Comparison of ENCODE assay signal across 8 cellular contexts in genomic region chr6:34391023-34391485, GRCh38. TPM values are rescaled to one million over a fixed set of nuclear protein-coding genes. Genes with fewer than 3 reads are reported as not detected.
A peak's percentile ranks its signal among the peaks of the same experiment; 100 is the strongest.
DNase-seq lines count a peak whose midpoint lies in the region; ATAC-seq and TF ChIP-seq lines count a peak whose summit lies in the region.

No MANE protein-coding gene starts in this region.

- H3K4me3 Mint-ChIP-seq in CD8-positive, alpha-beta memory T cell, result no peak overlapping the region
- no peak overlapping the region for H3K4me3 Mint-ChIP-seq in activated CD4-positive, alpha-beta memory T cell treated with anti-CD3 and anti-CD28 coated beads, Interleukin-2, amount 10 ng/mL, durations not matched to agents 7 days and 5 days

- no peak for TF ChIP-seq CTCF in retinal pigment epithelial cell (conservative IDR thresholded peaks at IDR 0.05; ENCODE audit: low read depth, low read length)

- H3K36me3 Mint-ChIP-seq in CD8-positive, alpha-beta memory T cell, result peaks cover 0 to 5% (median 1%) of the 10 kb centered on the region in 3 donors
- H3K36me3 Mint-ChIP-seq in activated CD4-positive, alpha-beta memory T cell treated with anti-CD3 and anti-CD28 coated beads, Interleukin-2, amount 10 ng/mL, durations not matched to agents 7 days and 5 days (ENCODE audit: low read depth), result peaks cover 2% of the 10 kb centered on the region

- CTCF ChIA-PET in CD8-positive, alpha-beta memory T cell (lab: Charles Lee), result interaction anchor here (1.8 to 5.1 kb wide), 3 partner anchors 24 to 195 kb away, joined by 6 to 35 read pairs (median 9); partner anchors contain the start of gene SMIM29
- CTCF ChIA-PET in activated CD4-positive, alpha-beta memory T cell treated with anti-CD3 and anti-CD28 coated beads, Interleukin-2, amount 10 ng/mL, durations not matched to agents 7 days and 5 days (lab: Charles Lee), result interaction anchor here (0.6 to 5.6 kb wide), 3 partner anchors 141 to 227 kb away, joined by 4 to 35 read pairs (median 6); partner anchors contain the start of gene SMIM29

- H3K27ac Mint-ChIP-seq in CD8-positive, alpha-beta memory T cell, result no peak overlapping the region
- H3K27ac Mint-ChIP-seq in activated CD4-positive, alpha-beta memory T cell treated with anti-CD3 and anti-CD28 coated beads, Interleukin-2, amount 10 ng/mL, durations not matched to agents 7 days and 5 days, result no peak overlapping the region

- no peaks in the 10 kb centered on the region for H3K27me3 Mint-ChIP-seq in CD8-positive, alpha-beta memory T cell
- H3K27me3 Mint-ChIP-seq in activated CD4-positive, alpha-beta memory T cell treated with anti-CD3 and anti-CD28 coated beads, Interleukin-2, amount 10 ng/mL, durations not matched to agents 7 days and 5 days, result no peaks in the 10 kb centered on the region

- peak overlapping the region; percentile 79 for H3K27ac ChIP-seq in CD8-positive, alpha-beta memory T cell (ENCODE audit: low read depth, low read length)
- peak overlapping the region; percentile 83 for H3K27ac ChIP-seq in KOPT-K1 (ENCODE audit: low read depth, low read length, poor library complexity, severe bottlenecking)

- H3K36me3 ChIP-seq in CD8-positive, alpha-beta memory T cell (ENCODE audit: insufficient read depth, low read length), result no peaks in the 10 kb centered on the region
- H3K36me3 ChIP-seq in KOPT-K1 (ENCODE audit: insufficient read depth, low read length), result no peaks in the 10 kb centered on the region

- peaks cover 9% of the 10 kb centered on the region for H3K4me1 ChIP-seq in CD8-positive, alpha-beta memory T cell (ENCODE audit: insufficient read depth, low read length)

- no peaks in the 10 kb centered on the region for H3K9me3 ChIP-seq in CD8-positive, alpha-beta memory T cell (ENCODE audit: low read length)
- no peaks in the 10 kb centered on the region for H3K9me3 ChIP-seq in KOPT-K1 (ENCODE audit: insufficient read depth, low read length, poor library complexity, severe bottlenecking)

- no peaks in the 10 kb centered on the region for H3K9me3 Mint-ChIP-seq in CD8-positive, alpha-beta memory T cell
- H3K9me3 Mint-ChIP-seq in activated CD4-positive, alpha-beta memory T cell treated with anti-CD3 and anti-CD28 coated beads, Interleukin-2, amount 10 ng/mL, durations not matched to agents 7 days and 5 days, result no peaks in the 10 kb centered on the region

- POLR2A ChIA-PET in CD8-positive, alpha-beta memory T cell (lab: Charles Lee), result interaction anchor here (0.6 to 1.2 kb wide), 2 partner anchors 9 to 142 kb away, joined by 3 read pairs; no protein-coding TSS in a partner anchor
- POLR2A ChIA-PET in activated CD4-positive, alpha-beta memory T cell treated with anti-CD3 and anti-CD28 coated beads, Interleukin-2, amount 10 ng/mL, durations not matched to agents 7 days and 5 days (lab: Charles Lee), result interaction anchor here (0.9 to 3.5 kb wide), 5 partner anchors 9 to 154 kb away, joined by 3 to 19 read pairs (median 4); partner anchors contain the start of genes HMGA1, RPS10 and SMIM29

- ATAC-seq in SK-N-SH treated with all-trans-retinoic acid at 6 μM for 48 hours, result peak; percentile 39
- no peak for ATAC-seq in GM18519 (IDR thresholded peaks at IDR 0.05; ENCODE audit: low FRiP score, unreplicated experiment)
- ATAC-seq in GM19452 (IDR thresholded peaks at IDR 0.05; ENCODE audit: unreplicated experiment), result no peak

- no peak for DNase-seq in CD8-positive, alpha-beta memory T cell
- DNase-seq in glomerular visceral epithelial cell (ENCODE audit: extremely low spot score), result peak; percentile 46
- DNase-seq in retinal pigment epithelial cell (ENCODE audit: low read depth), result no peak
- no peak for DNase-seq in activated CD4-positive, alpha-beta memory T cell treated with anti-CD3 and anti-CD28 coated beads, Interleukin-2, amount 10 ng/mL, durations not matched to agents 7 days and 5 days

- H3K27me3 ChIP-seq in CD8-positive, alpha-beta memory T cell (ENCODE audit: insufficient read depth, low read length, poor library complexity, severe bottlenecking), result no peaks in the 10 kb centered on the region

- peaks cover 21 to 46% (median 36%) of the 10 kb centered on the region in 3 donors for H3K4me1 Mint-ChIP-seq in CD8-positive, alpha-beta memory T cell
- H3K4me1 Mint-ChIP-seq in activated CD4-positive, alpha-beta memory T cell treated with anti-CD3 and anti-CD28 coated beads, Interleukin-2, amount 10 ng/mL, durations not matched to agents 7 days and 5 days, result peaks cover 21% of the 10 kb centered on the region

- H3K4me3 ChIP-seq in CD8-positive, alpha-beta memory T cell (ENCODE audit: low read length), result peak overlapping the region; percentile 73
- peak overlapping the region; percentile 70 for H3K4me3 ChIP-seq in retinal pigment epithelial cell (ENCODE audit: low read length)

TF ChIP-seq in SK-N-SH treated with all-trans-retinoic acid at 6 μM for 48 hours, 23 proteins besides CTCF, POLR2A, EP300 and RAD21:
- no peak for TF ChIP-seq GLIS3 (CRISPR knock-in tag; IDR thresholded peaks at IDR 0.05)
- TF ChIP-seq RARB (CRISPR knock-in tag; IDR thresholded peaks at IDR 0.05), result no peak
- no peak for TF ChIP-seq ZC3H10 (CRISPR knock-in tag; IDR thresholded peaks at IDR 0.05)
- no peak for TF ChIP-seq ZNF8 (CRISPR knock-in tag; IDR thresholded peaks at IDR 0.05)
- TF ChIP-seq ZFP3 (CRISPR knock-in tag; IDR thresholded peaks at IDR 0.05), result no peak
- TF ChIP-seq ZNF565 (CRISPR knock-in tag; conservative IDR thresholded peaks at IDR 0.05; ENCODE audit: low read depth), result no peak

RNA-seq across cellular contexts. Expression of gene NUDT3, which starts 1.4 kb away (rescaled TPM):
- 10 to 100 TPM; 16.6 to 16.8 TPM for total RNA-seq in CD8-positive, alpha-beta memory T cell
- 9.7 TPM for polyA plus RNA-seq in CD8-positive, alpha-beta memory T cell
- total RNA-seq in activated CD4-positive, alpha-beta memory T cell treated with anti-CD3 and anti-CD28 coated beads, Interleukin-2, amount 10 ng/mL, durations not matched to agents 7 days and 5 days, result 10 to 100 TPM in 1 of 2 experiments, 1 to 10 TPM in 1; 9.9 to 10.0 TPM

RNA-seq across cellular contexts. Expression of gene RPS10, which starts 34.8 kb away (rescaled TPM):
- 1,000 to 10,000 TPM; 1,999 to 2,032 TPM for total RNA-seq in CD8-positive, alpha-beta memory T cell
- 1,462 TPM for polyA plus RNA-seq in CD8-positive, alpha-beta memory T cell
- 1,000 to 10,000 TPM; 1,296 to 1,320 TPM for total RNA-seq in activated CD4-positive, alpha-beta memory T cell treated with anti-CD3 and anti-CD28 coated beads, Interleukin-2, amount 10 ng/mL, durations not matched to agents 7 days and 5 days
